19 cellular contexts compared by ENCODE assay signal in genomic region chr5:146560205-146560812, GRCh38. TPM values are rescaled to one million over a fixed set of nuclear protein-coding genes. Genes with fewer than 3 reads are reported as not detected.
A peak's percentile ranks its signal among the peaks of the same experiment; 100 is the strongest.
DNase-seq lines count a peak whose midpoint lies in the region; ATAC-seq and TF ChIP-seq lines count a peak whose summit lies in the region.
"Had no signal": no experiment of that assay in that cellular context is flagged by ENCODE, and none has a peak within 500 bp of the region (broad histone marks: within the 10 kb centered on the region; RNA-seq: fewer than 3 reads in every experiment).

No MANE protein-coding gene starts in this region.

- peak overlapping the region; percentile 7 for H3K4me2 ChIP-seq in osteoblast (ENCODE audit: insufficient read depth, low read length)

- H3K27me3 Mint-ChIP-seq in endodermal cell (ENCODE audit: insufficient read depth), result peaks cover 3% of the 10 kb centered on the region

- H3K9me3 Mint-ChIP-seq in endodermal cell, result peaks cover 22% of the 10 kb centered on the region

- no peaks in the 10 kb centered on the region for H3K36me3 ChIP-seq in endodermal cell (ENCODE audit: control insufficient read depth, insufficient read depth, low read length)
- H3K36me3 ChIP-seq in osteoblast (ENCODE audit: insufficient read depth, low read length), result no peaks in the 10 kb centered on the region
- H3K36me3 ChIP-seq: uterus had no signal

- no peaks in the 10 kb centered on the region for H3K36me3 Mint-ChIP-seq in endodermal cell (ENCODE audit: low read depth)

- H3K4me1 ChIP-seq in endodermal cell (ENCODE audit: control insufficient read depth, insufficient read depth, low read length) (no peaks in the 10 kb centered on the region), osteoblast (ENCODE audit: insufficient read depth, low read length) (peaks cover 18% of the 10 kb centered on the region)
- H3K4me1 ChIP-seq: uterus had no signal

- H3K9ac ChIP-seq in endodermal cell (ENCODE audit: extremely low read depth, low read length, poor library complexity, severe bottlenecking), result no peak overlapping the region

- ATAC-seq in left colon, result no peak
- ATAC-seq in GM18517 (IDR thresholded peaks at IDR 0.05; ENCODE audit: unreplicated experiment), result no peak

- H3K27me3 ChIP-seq in endodermal cell (ENCODE audit: control insufficient read depth, insufficient read depth, low read length, poor library complexity, severe bottlenecking) (no peaks in the 10 kb centered on the region), osteoblast (ENCODE audit: insufficient read depth, low read length) (no peaks in the 10 kb centered on the region)
- H3K27me3 ChIP-seq: uterus had no signal

- in situ Hi-C loops in G401 (cut with HindIII; ENCODE audit: low sequenced_read_pairs), result no loop called here

- H4K20me1 ChIP-seq in osteoblast (ENCODE audit: insufficient read depth, low read length), result no peaks in the 10 kb centered on the region

- no peak overlapping the region for H2AFZ ChIP-seq in osteoblast (ENCODE audit: low read length)

- TF ChIP-seq CTCF in endodermal cell (conservative IDR thresholded peaks at IDR 0.05) (no peak), osteoblast (IDR thresholded peaks at IDR 0.05; ENCODE audit: extremely low read depth, low read depth, low read length) (no peak)

- no peaks in the 10 kb centered on the region for H3K79me2 ChIP-seq in osteoblast (ENCODE audit: insufficient read depth, low read length)

- H3K27ac ChIP-seq in endodermal cell (ENCODE audit: low read depth, low read length), result peak overlapping the region; percentile 21
- H3K27ac ChIP-seq in osteoblast (ENCODE audit: low read depth, low read length), result peak overlapping the region; percentile 39
- H3K27ac ChIP-seq: C4-2B, uterus, VCaP had no signal

- H3K9me3 ChIP-seq in endodermal cell (ENCODE audit: control insufficient read depth, low read length), result no peaks in the 10 kb centered on the region
- H3K9me3 ChIP-seq in osteoblast (ENCODE audit: low read depth, low read length), result no peaks in the 10 kb centered on the region
- H3K9me3 ChIP-seq: uterus had no signal

- intact Hi-C loops in left colon (cut with DNase I, micrococcal nuclease), result no loop called here

- H3K4me3 ChIP-seq in endodermal cell (ENCODE audit: low read length) (no peak overlapping the region), osteoblast (ENCODE audit: insufficient read depth, low read length) (no peak overlapping the region)
- H3K4me3 ChIP-seq: uterus had no signal

- H3K4me1 Mint-ChIP-seq in endodermal cell, result peaks cover 7% of the 10 kb centered on the region

- peak; percentile 24 for DNase-seq in GM04504 (ENCODE audit: low read depth)
- DNase-seq in M059J (ENCODE audit: low read depth), result peak; percentile 76
- DNase-seq in endodermal cell, result peak; percentile 69
- peak; percentile 37 for DNase-seq in osteoblast (ENCODE audit: insufficient read length, low spot score, missing footprints)
- DNase-seq in left colon, result no peak
- DNase-seq in G401 (ENCODE audit: low spot score), result no peak
- DNase-seq in NOMO-1 treated with DMSO at 0.1 percent for 48 hours (lab: John Stamatoyannopoulos, UW; ENCODE audit: unreplicated experiment), result no peak
- DNase-seq: activated CD8-positive, alpha-beta memory T cell treated with anti-CD3 and anti-CD28 coated beads for 24 hours; activated effector memory CD4-positive, alpha-beta T cell treated with anti-CD3 and anti-CD28 coated beads, Interleukin-2, amount 50 U/mL, for 16 hours; kidney; NCI-H1105; NCI-H2227 treated with DMSO at 0.1 percent for 48 hours; retina; stimulated activated CD4-positive, alpha-beta T cell treated with anti-CD3 and anti-CD28 coated beads, Interleukin-2, amount 100 ng/mL, for 48 hours; uterus had no signal

- peak overlapping the region; percentile 86 for H3K27ac Mint-ChIP-seq in endodermal cell

- WGBS in endodermal cell (ENCODE audit: insufficient coverage in 1 of 2, insufficient read length in 1 of 2), 2 experiments, result 56 to 59% methylated on average over 2 to 3 of the region's 3 CpGs

- no peak overlapping the region for H3K4me3 Mint-ChIP-seq in endodermal cell

RNA-seq across cellular contexts. Expression of gene GPR151, which starts 44.3 kb away (rescaled TPM):
- total RNA-seq in M059J (2014; rRNA removed; shearing (Covaris generic)), result not detected in 2 replicates
- total RNA-seq in endodermal cell (10 to 100 TPM in 1 of 2 donors, 1 to 10 TPM in 1; 5.1 to 13.6 TPM), osteoblast (not detected in 2 replicates), left colon (not detected)
- polyA plus RNA-seq in endodermal cell (2013, experiment 1 of 2), result not detected
- not detected for polyA plus RNA-seq in endodermal cell (2013, experiment 2 of 2)
- not detected in 2 replicates for total RNA-seq in G401 (2014; rRNA removed; shearing (Covaris generic))
- total RNA-seq: bronchial epithelial cell, kidney, uterus had no signal

Comparison
In these comparisons a context has a peak if more than half of its experiments do, and no peak if none do; other contexts are left out.
1. DNase-seq: peak in GM04504 (single experiment), M059J (single experiment), endodermal cell (single experiment) and osteoblast (single experiment); none in left colon (0 of 2), G401 (single experiment) and NOMO-1 treated with DMSO at 0.1 percent for 48 hours (single experiment).